Comparison of ENCODE assay signal across 2 cellular contexts in genomic region chr20:36540551-36541211, GRCh38.
TF ChIP-seq lines count a peak whose summit lies in the region.

No MANE protein-coding gene starts in this region.

TF ChIP-seq in K562, 482 proteins besides CTCF, POLR2A, EP300 and RAD21:
- 0 out of 2 replicates have a peak, but pooled peaks have one; percentile 3 for TF ChIP-seq POLR2G (IDR thresholded peaks at IDR 0.05; ENCODE audit: low read depth, low read length)
- no peak for TF ChIP-seq XRCC3 (IDR thresholded peaks at IDR 0.05)
- TF ChIP-seq ZBTB7A (IDR thresholded peaks at IDR 0.05; ENCODE audit: borderline replicate concordance, control insufficient read depth, low read depth, low read length) = peak; percentile 52; the same call in 1 of the 2 replicates
- no peak for TF ChIP-seq HINFP (tag; conservative IDR thresholded peaks at IDR 0.05; ENCODE audit: low read depth)
- peak; percentile 70 for TF ChIP-seq ZBTB33 (CRISPR knock-in tag; IDR thresholded peaks at IDR 0.05)
- TF ChIP-seq ATF3 (IDR thresholded peaks at IDR 0.05) = peak; percentile 37; the same call in 1 of the 2 replicates
- no peak for TF ChIP-seq ATF3 (CRISPR knock-in tag; conservative IDR thresholded peaks at IDR 0.05)
- 0 out of 2 replicates have a peak, but pooled peaks have one; percentile 27 for TF ChIP-seq RBFOX2 (IDR thresholded peaks at IDR 0.05; ENCODE audit: low read depth, low read length)
- peak; percentile 44; the same call in 1 of the 2 replicates for TF ChIP-seq ZNF740 (CRISPR knock-in tag; IDR thresholded peaks at IDR 0.05)
- TF ChIP-seq ZNF740 (tag; IDR thresholded peaks at IDR 0.05) = no peak
TF ChIP-seq in K562: peak in this region for 6.

TF ChIP-seq in GM12891, 5 proteins besides CTCF, POLR2A, EP300 and RAD21:
- no peak for TF ChIP-seq POLR2AphosphoS5 (IDR thresholded peaks at IDR 0.05; ENCODE audit: low read depth, low read length)
- TF ChIP-seq SPI1 (IDR thresholded peaks at IDR 0.05; ENCODE audit: low read depth, low read length) = no peak
- TF ChIP-seq PAX5 (IDR thresholded peaks at IDR 0.05; ENCODE audit: insufficient read depth, low read length, severe bottlenecking) = no peak
- no peak for TF ChIP-seq POU2F2 (IDR thresholded peaks at IDR 0.05; ENCODE audit: low read depth, low read length)
- no peak for TF ChIP-seq TAF1 (IDR thresholded peaks at IDR 0.05; ENCODE audit: low read depth, low read length)
TF ChIP-seq in GM12891: peak in this region for 0.
